1 cellular context compared by ENCODE assay signal in genomic region chr3:52520716-52521487, GRCh38.
TF ChIP-seq lines count a peak whose summit lies in the region.

No MANE protein-coding gene starts in this region.

TF ChIP-seq in H1, 55 proteins besides CTCF, POLR2A, EP300 and RAD21:
- no peak for TF ChIP-seq TEAD4 (IDR thresholded peaks at IDR 0.05; ENCODE audit: low read depth, low read length)
